Comparison of ENCODE assay signal across 11 cellular contexts in genomic region chr6:43508481-43509141, GRCh38. TPM values are rescaled to one million over a fixed set of nuclear protein-coding genes. Genes with fewer than 3 reads are reported as not detected.
DNase-seq lines count a peak whose midpoint lies in the region; ATAC-seq, FAIRE-seq and TF ChIP-seq lines count a peak whose summit lies in the region.
"Had no signal": no experiment of that assay in that cellular context is flagged by ENCODE, and none has a peak within 500 bp of the region (broad histone marks: within the 10 kb centered on the region; RNA-seq: fewer than 3 reads in every experiment).

No MANE protein-coding gene starts in this region.

- POLR2A ChIA-PET in CD8-positive, alpha-beta memory T cell (lab: Charles Lee): interaction anchor here (1.4 to 1.7 kb wide), 2 partner anchors 54 to 284 kb away, joined by 3 to 4 read pairs; partner anchors contain the start of gene DLK2
- POLR2A ChIA-PET in IMR-90 (lab: Charles Lee; ENCODE audit: unreplicated experiment): no interaction called here

- TF ChIP-seq CTCF in IMR-90 (conservative IDR thresholded peaks at IDR 0.05; ENCODE audit: low read depth, low read length): no peak

- no peak overlapping the region for H3K18ac ChIP-seq in IMR-90 (ENCODE audit: low read depth, low read length)
- H3K18ac ChIP-seq in neuronal stem cell (ENCODE audit: low read length): no peak overlapping the region

- peaks cover 10% of the 10 kb centered on the region; the same call in 1 of the 2 replicates for H4K20me1 ChIP-seq in IMR-90 (ENCODE audit: insufficient read depth, low read length)

- H2BK5ac ChIP-seq in IMR-90 (ENCODE audit: low read depth, low read length, poor library complexity, severe bottlenecking) (no peak overlapping the region), neuronal stem cell (ENCODE audit: low read length) (peak overlapping the region; percentile 20)

- no TSS peak for BruUV-seq in IMR-90 (replicated peaks; lab: Mats Ljungman, UMichigan)

- DNase-seq in CD8-positive, alpha-beta memory T cell: no peak
- no peak for DNase-seq in IMR-90
- no peak for DNase-seq in central memory CD8-positive, alpha-beta T cell (ENCODE audit: low spot score in 2 of 2)
- DNase-seq in neuronal stem cell (ENCODE audit: low spot score): no peak
- no peak for DNase-seq in urothelium cell line (ENCODE audit: low spot score)
- DNase-seq: activated CD8-positive, alpha-beta memory T cell treated with anti-CD3 and anti-CD28 coated beads, Interleukin-2, amount 50 U/mL, for 4 hours; central memory CD4-positive, alpha-beta T cell; NCI-H1436 treated with DMSO at 0.1 percent for 48 hours had no signal

- CTCF ChIA-PET in CD8-positive, alpha-beta memory T cell (lab: Charles Lee): interaction anchor here (1.1 to 7.2 kb wide), 7 partner anchors 8 to 280 kb away, joined by 3 to 93 read pairs (median 9); partner anchors contain the start of genes DLK2, DNPH1, POLR1C and YIPF3
- CTCF ChIA-PET in IMR-90 (lab: Yijun Ruan, JAX): interaction anchor here (1.0 kb wide), 1 partner anchor 8 kb away, joined by 3 read pairs; the partner anchor contains the start of genes POLR1C and YIPF3

- no peak overlapping the region for H3K23ac ChIP-seq in IMR-90 (ENCODE audit: low read depth, low read length)
- H3K23ac ChIP-seq in neuronal stem cell (ENCODE audit: low read depth, low read length, poor library complexity): peak overlapping the region; percentile 86

- H3K27me3 ChIP-seq in CD8-positive, alpha-beta memory T cell (ENCODE audit: insufficient read depth, low read length, poor library complexity, severe bottlenecking): peaks cover 10% of the 10 kb centered on the region
- H3K27me3 ChIP-seq in IMR-90 (ENCODE audit: control insufficient read depth, insufficient read depth, low read length) (no peaks in the 10 kb centered on the region), neuronal stem cell (ENCODE audit: control insufficient read depth in 3 of 3, insufficient read depth in 3 of 3, low read depth in 1 of 3, low read length in 3 of 3) (peaks cover 7 to 17% (median 9%) of the 10 kb centered on the region in 3 experiments)
- H3K27me3 ChIP-seq: vagina had no signal

- TF ChIP-seq RAD21 in IMR-90 (IDR thresholded peaks at IDR 0.05; ENCODE audit: low read length): no peak

- H3K4me2 ChIP-seq in IMR-90 (ENCODE audit: low read depth, low read length) (no peak overlapping the region), neuronal stem cell (ENCODE audit: insufficient read depth, low read length, poor library complexity, severe bottlenecking) (no peak overlapping the region)

- dilution Hi-C loops in IMR-90 (cut with HindIII; ENCODE audit: low sequenced_read_pairs, unreplicated experiment): no loop called here

- no peak overlapping the region for H3K27ac ChIP-seq in CD8-positive, alpha-beta memory T cell (ENCODE audit: low read depth, low read length)
- H3K27ac ChIP-seq in IMR-90 (ENCODE audit: insufficient read depth, low read length) (no peak overlapping the region), neuronal stem cell (replicated peaks; ENCODE audit: low read length) (no peak overlapping the region)

- peaks cover 3% of the 10 kb centered on the region; the same call in 1 of the 2 replicates for H3K9me1 ChIP-seq in IMR-90 (ENCODE audit: insufficient read depth, low read length)

- H2AK9ac ChIP-seq in IMR-90 (replicated peaks; ENCODE audit: low read depth, low read length, poor library complexity): peak overlapping the region; percentile 84

- H3K4ac ChIP-seq in IMR-90 (ENCODE audit: low read depth, low read length): no peak overlapping the region
- H3K4ac ChIP-seq in neuronal stem cell (ENCODE audit: low read length): no peak overlapping the region

- H4K5ac ChIP-seq in IMR-90 (ENCODE audit: low read depth, low read length): no peak overlapping the region

- peaks cover 18% of the 10 kb centered on the region for H3K36me3 ChIP-seq in CD8-positive, alpha-beta memory T cell (ENCODE audit: insufficient read depth, low read length)
- H3K36me3 ChIP-seq in IMR-90 (ENCODE audit: control insufficient read depth, insufficient read depth, low read length): peaks cover 44% of the 10 kb centered on the region
- peaks cover 36 to 57% of the 10 kb centered on the region in 2 donors for H3K36me3 ChIP-seq in neuronal stem cell (replicated peaks in 1 of 2; ENCODE audit: control insufficient read depth in 2 of 2, insufficient read depth in 2 of 2, low read length in 2 of 2)

- no peak overlapping the region for H3K56ac ChIP-seq in IMR-90 (ENCODE audit: extremely low read depth, insufficient read depth, low read length)

- no peak overlapping the region for H2BK12ac ChIP-seq in neuronal stem cell (ENCODE audit: low read length)

- no peak overlapping the region for H3K14ac ChIP-seq in IMR-90 (replicated peaks; ENCODE audit: low read depth, low read length)
- H3K14ac ChIP-seq in neuronal stem cell (ENCODE audit: low read length): no peak overlapping the region

- no peak for TF ChIP-seq POLR2A in IMR-90 (IDR thresholded peaks at IDR 0.05; ENCODE audit: low read depth, low read length)

- H3K79me1 ChIP-seq in IMR-90 (ENCODE audit: low read depth in 1 of 2, low read length in 2 of 2): peaks cover 0 to 14% of the 10 kb centered on the region in 2 experiments; a peak in 1 of 4 replicates
- H3K79me1 ChIP-seq in neuronal stem cell (ENCODE audit: low read depth, low read length): no peaks in the 10 kb centered on the region

- no peak overlapping the region for H2BK120ac ChIP-seq in IMR-90 (ENCODE audit: low read depth, low read length)
- no peak overlapping the region for H2BK120ac ChIP-seq in neuronal stem cell (ENCODE audit: low read depth, low read length)

- H3K4me3 Mint-ChIP-seq in CD8-positive, alpha-beta memory T cell: peak overlapping the region; percentile 56 to 96 (median 82)
- H3K4me3 Mint-ChIP-seq in central memory CD8-positive, alpha-beta T cell: peak overlapping the region; percentile 82

- WGBS in IMR-90 (ENCODE audit: extremely low coverage in 2 of 2, insufficient read length in 1 of 2), 2 experiments: 53% methylated on average over 2 of the region's 8 CpGs; no CpG with 5 or more reads in 1 of the 2 experiments
- no CpG with 5 or more reads among the region's 8 CpGs for WGBS in neuronal stem cell (ENCODE audit: extremely low coverage in 2 of 2, insufficient read length in 2 of 2, insufficient replicate concordance in 1 of 2), 2 donors

- H2AK5ac ChIP-seq in IMR-90 (ENCODE audit: low read depth, low read length): no peak overlapping the region
- peak overlapping the region; percentile 47 for H2AK5ac ChIP-seq in neuronal stem cell (ENCODE audit: low read depth, low read length)

- no peak overlapping the region for H3K9ac ChIP-seq in IMR-90 (ENCODE audit: low read depth, low read length)
- no peak overlapping the region for H3K9ac ChIP-seq in neuronal stem cell (ENCODE audit: low read depth, low read length, poor library complexity)

- no peak for ATAC-seq in IMR-90 (ENCODE audit: low read depth)
- ATAC-seq in central memory CD8-positive, alpha-beta T cell (replicated peaks; ENCODE audit: extremely low read depth, poor library complexity, severe bottlenecking): no peak
- no peak for ATAC-seq in GM18517 (IDR thresholded peaks at IDR 0.05; ENCODE audit: unreplicated experiment)
- ATAC-seq in GM18909 (IDR thresholded peaks at IDR 0.05; ENCODE audit: poor library complexity, unreplicated experiment): no peak

- peaks cover 7 to 14% of the 10 kb centered on the region in 2 donors for H3K27me3 Mint-ChIP-seq in CD8-positive, alpha-beta memory T cell
- H3K27me3 Mint-ChIP-seq in central memory CD8-positive, alpha-beta T cell: peaks cover 22% of the 10 kb centered on the region

- peaks cover 22 to 43% (median 37%) of the 10 kb centered on the region in 3 donors for H3K4me1 Mint-ChIP-seq in CD8-positive, alpha-beta memory T cell
- H3K4me1 Mint-ChIP-seq in central memory CD8-positive, alpha-beta T cell: peaks cover 37% of the 10 kb centered on the region

- H2BK20ac ChIP-seq in IMR-90 (ENCODE audit: low read depth, low read length): no peak overlapping the region

- H3K4me3 ChIP-seq in CD8-positive, alpha-beta memory T cell (ENCODE audit: low read length): no peak overlapping the region
- H3K4me3 ChIP-seq in IMR-90 (ENCODE audit: insufficient read depth, low read depth, low read length) (no peak overlapping the region), neuronal stem cell (ENCODE audit: low read length in 2 of 2) (no peak overlapping the region)

- intact Hi-C loops in IMR-90 (cut with micrococcal nuclease): no loop called here

- H2BK15ac ChIP-seq in IMR-90 (ENCODE audit: low read depth, low read length) (no peak overlapping the region), neuronal stem cell (ENCODE audit: low read length) (no peak overlapping the region)

- in situ Hi-C loops in IMR-90 (cut with MboI; ENCODE audit: low sequenced_read_pairs): no loop called here

- peaks cover 3 to 53% (median 8%) of the 10 kb centered on the region in 3 donors for H3K36me3 Mint-ChIP-seq in CD8-positive, alpha-beta memory T cell
- peaks cover 24% of the 10 kb centered on the region for H3K36me3 Mint-ChIP-seq in central memory CD8-positive, alpha-beta T cell (ENCODE audit: insufficient read depth)

- H2AFZ ChIP-seq in IMR-90 (replicated peaks; ENCODE audit: low read length, poor library complexity) (no peak overlapping the region), neuronal stem cell (ENCODE audit: low read length) (no peak overlapping the region)

- H4K91ac ChIP-seq in IMR-90 (ENCODE audit: insufficient read depth, low read depth, low read length): no peak overlapping the region
- no peak overlapping the region for H4K91ac ChIP-seq in neuronal stem cell (ENCODE audit: low read depth, low read length, poor library complexity)

- H3K4me1 ChIP-seq in CD8-positive, alpha-beta memory T cell (ENCODE audit: insufficient read depth, low read length): peaks cover 14% of the 10 kb centered on the region
- H3K4me1 ChIP-seq in IMR-90 (ENCODE audit: control insufficient read depth, insufficient read depth, low read length) (peaks cover 4% of the 10 kb centered on the region), neuronal stem cell (ENCODE audit: control insufficient read depth in 2 of 2, insufficient read depth in 1 of 2, low read depth in 1 of 2, low read length in 2 of 2) (peaks cover 8 to 12% of the 10 kb centered on the region in 2 donors)

- no peaks in the 10 kb centered on the region for H3K9me3 ChIP-seq in CD8-positive, alpha-beta memory T cell (ENCODE audit: low read length)
- H3K9me3 ChIP-seq in IMR-90 (ENCODE audit: control insufficient read depth, insufficient read depth, low read length) (no peaks in the 10 kb centered on the region), neuronal stem cell (replicated peaks in 1 of 2; ENCODE audit: control insufficient read depth in 2 of 2, insufficient read depth in 1 of 2, low read depth in 1 of 2, low read length in 2 of 2) (peaks cover 0 to 1% of the 10 kb centered on the region in 2 donors)
- H3K9me3 ChIP-seq: vagina had no signal

- no peak overlapping the region for H4K8ac ChIP-seq in IMR-90 (ENCODE audit: low read depth in 2 of 2, low read length in 2 of 2)
- no peak overlapping the region for H4K8ac ChIP-seq in neuronal stem cell (ENCODE audit: low read depth, low read length)

- H3K9me3 Mint-ChIP-seq in CD8-positive, alpha-beta memory T cell: no peaks in the 10 kb centered on the region
- H3K9me3 Mint-ChIP-seq in central memory CD8-positive, alpha-beta T cell: no peaks in the 10 kb centered on the region

- FAIRE-seq in urothelium cell line (lab: Jason Lieb, UNC): no peak

- peak overlapping the region in 4 of 8 donors; percentile 14 to 85 (median 68) for H3K27ac Mint-ChIP-seq in CD8-positive, alpha-beta memory T cell
- H3K27ac Mint-ChIP-seq in central memory CD8-positive, alpha-beta T cell (ENCODE audit: low read depth): peak overlapping the region; percentile 38

RNA-seq across cellular contexts. Expression of gene LRRC73, which starts 1.5 kb away (rescaled TPM):
- under 1 TPM; 0.11 to 0.13 TPM for total RNA-seq in CD8-positive, alpha-beta memory T cell
- not detected for polyA plus RNA-seq in CD8-positive, alpha-beta memory T cell
- total RNA-seq in IMR-90 (2012; rRNA removed): under 0.01 TPM in 2 replicates
- polyA plus RNA-seq in IMR-90 (2012; rRNA removed): 0.23 and 0.31 TPM in 2 replicates
- polyA plus RNA-seq in IMR-90 (2012; cell fraction: cytosol; rRNA removed): 0.51 and 0.55 TPM in 2 replicates
- polyA plus RNA-seq in IMR-90 (2012; cell fraction: nucleus; rRNA removed; ENCODE audit: low replicate concordance): 0.26 and 0.49 TPM in 2 replicates
- polyA plus RNA-seq in neuronal stem cell (2013, experiment 1 of 2): 0.92 TPM
- 0.98 TPM for polyA plus RNA-seq in neuronal stem cell (2013, experiment 2 of 2)
- total RNA-seq: vagina had no signal

RNA-seq across cellular contexts. Expression of gene YIPF3, which starts 8.1 kb away (rescaled TPM):
- 10 to 100 TPM; 48.9 to 49.1 TPM for total RNA-seq in CD8-positive, alpha-beta memory T cell
- 86.5 TPM for polyA plus RNA-seq in CD8-positive, alpha-beta memory T cell
- 114 and 120 TPM in 2 replicates for total RNA-seq in IMR-90 (2012; rRNA removed)
- 193 and 207 TPM in 2 replicates for polyA plus RNA-seq in IMR-90 (2012; rRNA removed)
- polyA plus RNA-seq in IMR-90 (2012; cell fraction: cytosol; rRNA removed): 112 and 320 TPM in 2 replicates
- 295 and 320 TPM in 2 replicates for polyA plus RNA-seq in IMR-90 (2012; cell fraction: nucleus; rRNA removed; ENCODE audit: low replicate concordance)
- polyA plus RNA-seq in neuronal stem cell (2013, experiment 1 of 2): 77.3 TPM
- 75.2 TPM for polyA plus RNA-seq in neuronal stem cell (2013, experiment 2 of 2)

RNA-seq across cellular contexts. Expression of gene POLR1C, which starts 8.3 kb away (rescaled TPM):
- total RNA-seq in CD8-positive, alpha-beta memory T cell: 100 to 1,000 TPM; 122 to 124 TPM
- polyA plus RNA-seq in CD8-positive, alpha-beta memory T cell: 19.6 TPM
- 69.4 and 72.6 TPM in 2 replicates for total RNA-seq in IMR-90 (2012; rRNA removed)
- 46.1 and 48.4 TPM in 2 replicates for polyA plus RNA-seq in IMR-90 (2012; rRNA removed)
- 15.8 and 35.9 TPM in 2 replicates for polyA plus RNA-seq in IMR-90 (2012; cell fraction: cytosol; rRNA removed)
- polyA plus RNA-seq in IMR-90 (2012; cell fraction: nucleus; rRNA removed; ENCODE audit: low replicate concordance): 38.4 and 105 TPM in 2 replicates
- 23.4 TPM for polyA plus RNA-seq in neuronal stem cell (2013, experiment 1 of 2)
- polyA plus RNA-seq in neuronal stem cell (2013, experiment 2 of 2): 22.0 TPM

RNA-seq across cellular contexts. Expression of gene TJAP1, which starts 31.2 kb away (rescaled TPM):
- total RNA-seq in CD8-positive, alpha-beta memory T cell: 10 to 100 TPM; 48.8 to 49.1 TPM
- 11.8 TPM for polyA plus RNA-seq in CD8-positive, alpha-beta memory T cell
- total RNA-seq in IMR-90 (2012; rRNA removed): 12.2 and 12.5 TPM in 2 replicates
- polyA plus RNA-seq in IMR-90 (2012; rRNA removed): 34.2 and 35.8 TPM in 2 replicates
- polyA plus RNA-seq in IMR-90 (2012; cell fraction: cytosol; rRNA removed): 32.2 and 36.9 TPM in 2 replicates
- 136 and 192 TPM in 2 replicates for polyA plus RNA-seq in IMR-90 (2012; cell fraction: nucleus; rRNA removed; ENCODE audit: low replicate concordance)
- polyA plus RNA-seq in neuronal stem cell (2013, experiment 1 of 2): 30.3 TPM
- 28.9 TPM for polyA plus RNA-seq in neuronal stem cell (2013, experiment 2 of 2)

RNA-seq across cellular contexts. Expression of gene DLK2, which starts 53.3 kb away (rescaled TPM):
- total RNA-seq in CD8-positive, alpha-beta memory T cell: 1 to 10 TPM; 1.9 TPM
- 1.4 TPM for polyA plus RNA-seq in CD8-positive, alpha-beta memory T cell
- 0.90 and 1.1 TPM in 2 replicates for total RNA-seq in IMR-90 (2012; rRNA removed)
- polyA plus RNA-seq in IMR-90 (2012; rRNA removed): 2.8 and 3.0 TPM in 2 replicates
- polyA plus RNA-seq in IMR-90 (2012; cell fraction: cytosol; rRNA removed): 5.5 and 6.7 TPM in 2 replicates
- 1.4 and 4.8 TPM in 2 replicates for polyA plus RNA-seq in IMR-90 (2012; cell fraction: nucleus; rRNA removed; ENCODE audit: low replicate concordance)
- 1.5 TPM for polyA plus RNA-seq in neuronal stem cell (2013, experiment 1 of 2)
- polyA plus RNA-seq in neuronal stem cell (2013, experiment 2 of 2): 1.8 TPM
